ENCODE assay signal across 8 cellular contexts in genomic region chrX:151397741-151398070, GRCh38. TPM values are rescaled to one million over a fixed set of nuclear protein-coding genes. Genes with fewer than 3 reads are reported as not detected.
A peak's percentile ranks its signal among the peaks of the same experiment; 100 is the strongest.
DNase-seq lines count a peak whose midpoint lies in the region; ATAC-seq and TF ChIP-seq lines count a peak whose summit lies in the region.

No MANE protein-coding gene starts in this region.

- H3K4me2 ChIP-seq in GM23338 = peak overlapping the region; percentile 85

- H3F3A ChIP-seq in GM23338 (replicated peaks; ENCODE audit: low read depth) = no peaks in the 10 kb centered on the region

- peaks cover 54% of the 10 kb centered on the region for H3K79me2 ChIP-seq in GM23338 (replicated peaks; ENCODE audit: insufficient read depth)

- H3K27me3 Mint-ChIP-seq in CD4-positive, alpha-beta T cell = no peaks in the 10 kb centered on the region
- H3K27me3 Mint-ChIP-seq in GM23338 (ENCODE audit: insufficient read depth, low read depth, poor library complexity) (peaks cover 5% of the 10 kb centered on the region), T-cell (no peaks in the 10 kb centered on the region)

- peak overlapping the region; percentile 64 for H3K27ac ChIP-seq in CD4-positive, alpha-beta T cell (ENCODE audit: low read depth, low read length)
- H3K27ac ChIP-seq in GM23338 (ENCODE audit: low read depth) (0 out of 2 replicates have a peak overlapping the region, but pooled peaks have one; percentile 45), foreskin keratinocyte (peak overlapping the region; percentile 62), skeletal muscle tissue (ENCODE audit: low read depth, low read length) (peak overlapping the region; percentile 91)

- H3K36me3 ChIP-seq in GM23338 (ENCODE audit: insufficient read depth) (no peaks in the 10 kb centered on the region), skeletal muscle tissue (ENCODE audit: control insufficient read depth in 3 of 3, insufficient read depth in 3 of 3, low read length in 3 of 3) (no peaks in the 10 kb centered on the region)

- no peak for TF ChIP-seq CTCF in CD4-positive, alpha-beta T cell (IDR thresholded peaks at IDR 0.05)
- TF ChIP-seq CTCF in GM23338 (conservative IDR thresholded peaks at IDR 0.05; ENCODE audit: low read depth in 2 of 2) (no peak), foreskin keratinocyte (conservative IDR thresholded peaks at IDR 0.05) (no peak)

- H2AFZ ChIP-seq in GM23338 = no peak overlapping the region

- peak overlapping the region; percentile 99 for H3K27ac Mint-ChIP-seq in CD4-positive, alpha-beta T cell
- peak overlapping the region; percentile 75; the same call in 1 of the 2 replicates for H3K27ac Mint-ChIP-seq in GM23338
- peak overlapping the region; percentile 73 to 78 for H3K27ac Mint-ChIP-seq in T-cell

- H3K4me3 Mint-ChIP-seq in CD4-positive, alpha-beta T cell = peak overlapping the region; percentile 89
- H3K4me3 Mint-ChIP-seq in GM23338 (peak overlapping the region; percentile 94), T-cell (peak overlapping the region; percentile 69 to 89 (median 81))

- H3K4me1 Mint-ChIP-seq in CD4-positive, alpha-beta T cell (ENCODE audit: low read depth) = peaks cover 73% of the 10 kb centered on the region
- H3K4me1 Mint-ChIP-seq in GM23338 (peaks cover 15% of the 10 kb centered on the region), T-cell (peaks cover 36 to 72% (median 66%) of the 10 kb centered on the region in 3 donors)

- ATAC-seq in CD4-positive, alpha-beta T cell (ENCODE audit: poor library complexity) = no peak
- ATAC-seq in GM23338 (peak; percentile 9), T-cell (replicated peaks in 1 of 4) (no peak), foreskin keratinocyte (peak; percentile 3), GM18867 (IDR thresholded peaks at IDR 0.05; ENCODE audit: unreplicated experiment) (no peak)

- peaks cover 17% of the 10 kb centered on the region for H3K36me3 Mint-ChIP-seq in CD4-positive, alpha-beta T cell (ENCODE audit: low read depth)
- H3K36me3 Mint-ChIP-seq in GM23338 (ENCODE audit: low read depth) (peaks cover 7% of the 10 kb centered on the region; the same call in 2 of the 3 replicates), T-cell (no peaks in the 10 kb centered on the region)

- no peak for DNase-seq in CD4-positive, alpha-beta T cell
- DNase-seq in GM23338 (ENCODE audit: low spot score) (peak; percentile 11), T-cell (no peak), foreskin keratinocyte (peak in 1 of 2 donors; percentile 1), occipital lobe (lab: John Stamatoyannopoulos, UW) (no peak), posterior cingulate gyrus (no peak)

- no peaks in the 10 kb centered on the region for H3K4me1 ChIP-seq in GM23338 (ENCODE audit: insufficient read depth)
- H3K4me1 ChIP-seq in foreskin keratinocyte = peaks cover 2% of the 10 kb centered on the region
- peaks cover 8 to 11% (median 10%) of the 10 kb centered on the region in 3 donors for H3K4me1 ChIP-seq in skeletal muscle tissue (ENCODE audit: control insufficient read depth in 3 of 3, insufficient read depth in 3 of 3, low read length in 3 of 3)

- POLR2A ChIA-PET in CD4-positive, alpha-beta T cell (lab: Charles Lee) = interaction anchor here (0.6 to 1.7 kb wide), 3 partner anchors 12 to 1459 kb away, joined by 3 to 11 read pairs (median 4); partner anchors contain the start of gene EOLA2
- POLR2A ChIA-PET in T-cell (lab: Charles Lee) = interaction anchor here (0.6 kb wide), 2 partner anchors 26 to 1890 kb away, joined by 3 read pairs; no protein-coding TSS in a partner anchor

- H4K20me1 ChIP-seq in GM23338 (replicated peaks; ENCODE audit: insufficient read depth) = no peaks in the 10 kb centered on the region

- H3K9me3 Mint-ChIP-seq in CD4-positive, alpha-beta T cell = no peaks in the 10 kb centered on the region
- H3K9me3 Mint-ChIP-seq in GM23338 (no peaks in the 10 kb centered on the region; the same call in 2 of the 3 replicates), T-cell (no peaks in the 10 kb centered on the region)

- H3K4me3 ChIP-seq in GM23338 (peak overlapping the region; percentile 71), skeletal muscle tissue (ENCODE audit: low read length in 3 of 3) (peak overlapping the region; percentile 82 to 88 (median 83))

- H3K9me3 ChIP-seq in CD4-positive, alpha-beta T cell (ENCODE audit: control insufficient read depth, low read length) = no peaks in the 10 kb centered on the region
- no peaks in the 10 kb centered on the region for H3K9me3 ChIP-seq in skeletal muscle tissue (ENCODE audit: control insufficient read depth in 3 of 3, low read length in 3 of 3)

- H3K9ac ChIP-seq in skeletal muscle tissue (ENCODE audit: low read depth in 1 of 3, low read length in 3 of 3) = peak overlapping the region; percentile 89 to 94 (median 91)

- H3K27me3 ChIP-seq in CD4-positive, alpha-beta T cell (ENCODE audit: control insufficient read depth, insufficient read depth, low read length) = no peaks in the 10 kb centered on the region
- no peaks in the 10 kb centered on the region for H3K27me3 ChIP-seq in GM23338 (ENCODE audit: insufficient read depth)
- no peaks in the 10 kb centered on the region for H3K27me3 ChIP-seq in foreskin keratinocyte
- no peaks in the 10 kb centered on the region for H3K27me3 ChIP-seq in skeletal muscle tissue (ENCODE audit: control insufficient read depth in 3 of 3, insufficient read depth in 3 of 3, low read length in 3 of 3)

- intact Hi-C loops in CD4-positive, alpha-beta T cell (cut with DNase I, micrococcal nuclease) = loop anchor here in 1 of 2 experiments (5.0 to 10.0 kb wide), 3 partner anchors 413 to 1435 kb away; partner anchors contain the start of genes CD99L2, CETN2, HMGB3 and NSDHL
- intact Hi-C loops in posterior cingulate gyrus (cut with DNase I) = no loop called here

- CTCF ChIA-PET in CD4-positive, alpha-beta T cell (lab: Charles Lee) = interaction anchor here (1.5 kb wide), 1 partner anchor 1544 kb away, joined by 3 read pairs; no protein-coding TSS in a partner anchor
- CTCF ChIA-PET in T-cell (lab: Charles Lee) = interaction anchor here in 1 of 2 donors (0.9 kb wide), 1 partner anchor 37 kb away, joined by 3 read pairs; no protein-coding TSS in a partner anchor

- H3K9me2 ChIP-seq in GM23338 (ENCODE audit: insufficient read depth) = no peaks in the 10 kb centered on the region

TF ChIP-seq in GM23338, 12 proteins besides CTCF, POLR2A, EP300 and RAD21:
- TF ChIP-seq ETS1 (IDR thresholded peaks at IDR 0.05) = no peak
- TF ChIP-seq STAT1 (IDR thresholded peaks at IDR 0.05; ENCODE audit: unreplicated experiment) = no peak
- TF ChIP-seq REST (IDR thresholded peaks at IDR 0.05; ENCODE audit: unreplicated experiment) = no peak
- TF ChIP-seq ZNF114 (CRISPR knock-in tag; IDR thresholded peaks at IDR 0.05) = no peak
- no peak for TF ChIP-seq POLR2AphosphoS5 (IDR thresholded peaks at IDR 0.05; ENCODE audit: low read depth)
- TF ChIP-seq EZH2phosphoT487 (IDR thresholded peaks at IDR 0.05; ENCODE audit: unreplicated experiment) = no peak
TF ChIP-seq in GM23338: peak in this region for 0.

RNA-seq across cellular contexts. Expression of gene VMA21, which starts 0.7 kb away (rescaled TPM):
- total RNA-seq in CD4-positive, alpha-beta T cell = 10 to 100 TPM; 19.3 to 19.4 TPM
- 90.3 and 102 TPM in 2 replicates for total RNA-seq in GM23338 (2014; rRNA removed; shearing (Covaris generic))
- 34.8 and 35.1 TPM in 2 replicates for polyA plus RNA-seq in GM23338 (2016; fragmentation: Nextera tagmentation; extraction: Ambion mirVana)
- total RNA-seq in T-cell = 10 to 100 TPM; 22.8 to 28.2 (median 24.3) TPM
- total RNA-seq in foreskin keratinocyte = 42.8 and 44.0 TPM in 2 replicates
- 19.2 and 20.3 TPM in 2 replicates for polyA plus RNA-seq in foreskin keratinocyte
- total RNA-seq in skeletal muscle tissue = 19.3 TPM
- total RNA-seq in occipital lobe = 162 TPM

Comparison
In these comparisons a context has a peak if more than half of its experiments do, and no peak if none do; other contexts are left out.
1. ATAC-seq: peak in GM23338 (single experiment) and foreskin keratinocyte (single experiment); none in CD4-positive, alpha-beta T cell (single experiment), T-cell (0 of 4) and GM18867 (single experiment).
2. Peak in every context shown above with its lines, with median percentiles within 50 percentile points of each other: H3K27ac ChIP-seq, H3K27ac Mint-ChIP-seq and H3K4me3 Mint-ChIP-seq.